33 cellular contexts compared by ENCODE assay signal in genomic region chr1:157862114-157863070, GRCh38. TPM values are rescaled to one million over a fixed set of nuclear protein-coding genes. Genes with fewer than 3 reads are reported as not detected.
DNase-seq lines count a peak whose midpoint lies in the region; ATAC-seq, FAIRE-seq and TF ChIP-seq lines count a peak whose summit lies in the region.
"Had no signal": no experiment of that assay in that cellular context is flagged by ENCODE, and none has a peak within 500 bp of the region (broad histone marks: within the 10 kb centered on the region; RNA-seq: fewer than 3 reads in every experiment).

No MANE protein-coding gene starts in this region.

- no peaks in the 10 kb centered on the region for H3K27me3 Mint-ChIP-seq in stimulated activated memory B cell treated with anti-CD40 and anti-IgM and Interleukin-4, amounts not matched to agents 10 μg/mL and 1 μg/mL and 100 μg/mL, for 72 hours
- H3K27me3 Mint-ChIP-seq in type B pancreatic cell, result peaks cover 11% of the 10 kb centered on the region

- TF ChIP-seq POLR2A in erythroblast (IDR thresholded peaks at IDR 0.05; ENCODE audit: low read length), result no peak

- H3K4me3 ChIP-seq in OCI-LY3 (ENCODE audit: low read length), result no peak overlapping the region
- H3K4me3 ChIP-seq in bronchial epithelial cell (ENCODE audit: low read depth, low read length), result no peak overlapping the region
- H3K4me3 ChIP-seq: dorsolateral prefrontal cortex, MG63, tibial artery had no signal

- no peaks in the 10 kb centered on the region for H3K9me3 ChIP-seq in OCI-LY3 (ENCODE audit: insufficient read depth, low read length)
- H3K9me3 ChIP-seq: MG63, tibial artery had no signal

- FAIRE-seq in bronchial epithelial cell (lab: Jason Lieb, UNC), result peak; percentile 99
- FAIRE-seq: G401.6, islet of Langerhans, small intestine had no signal

- no peaks in the 10 kb centered on the region for H3K9me3 Mint-ChIP-seq in stimulated activated memory B cell treated with anti-CD40 and anti-IgM and Interleukin-4, amounts not matched to agents 10 μg/mL and 1 μg/mL and 100 μg/mL, for 72 hours
- H3K9me3 Mint-ChIP-seq in type B pancreatic cell, result no peaks in the 10 kb centered on the region
- H3K9me3 Mint-ChIP-seq: CD4-positive, alpha-beta memory T cell; H9; mesothelial cell of epicardium had no signal

- peak; percentile 45 for ATAC-seq in stimulated activated memory B cell treated with anti-CD40 and anti-IgM and Interleukin-4, amounts not matched to agents 10 μg/mL and 1 μg/mL and 100 μg/mL, for 72 hours
- no peak for ATAC-seq in GM19455 (IDR thresholded peaks at IDR 0.05; ENCODE audit: unreplicated experiment)
- ATAC-seq: activated CD4-positive, alpha-beta T cell treated with anti-CD3 and anti-CD28 coated beads for 36 hours; left ventricle myocardium superior; naive thymus-derived CD4-positive, alpha-beta T cell; SK-N-SH treated with all-trans-retinoic acid at 6 μM for 48 hours had no signal

- H3K36me3 ChIP-seq in OCI-LY3 (replicated peaks; ENCODE audit: low read depth, low read length), result no peaks in the 10 kb centered on the region
- H3K36me3 ChIP-seq in bronchial epithelial cell (ENCODE audit: control insufficient read depth, insufficient read depth, low read length), result no peaks in the 10 kb centered on the region
- H3K36me3 ChIP-seq: MG63, tibial artery had no signal

- H3K79me2 ChIP-seq in OCI-LY3 (ENCODE audit: low read length), result no peaks in the 10 kb centered on the region

- H3K4me1 Mint-ChIP-seq in stimulated activated memory B cell treated with anti-CD40 and anti-IgM and Interleukin-4, amounts not matched to agents 10 μg/mL and 1 μg/mL and 100 μg/mL, for 72 hours, result peaks cover 19% of the 10 kb centered on the region
- H3K4me1 Mint-ChIP-seq in type B pancreatic cell (ENCODE audit: unreplicated experiment), result no peaks in the 10 kb centered on the region
- H3K4me1 Mint-ChIP-seq: activated CD4-positive, alpha-beta T cell treated with anti-CD3 and anti-CD28 coated beads for 36 hours; CD4-positive, alpha-beta memory T cell; H9; mesothelial cell of epicardium had no signal

- H3K27ac ChIP-seq in OCI-LY3 (ENCODE audit: low read length), result no peak overlapping the region
- H3K27ac ChIP-seq: dorsolateral prefrontal cortex, tibial artery had no signal

- H3K27ac Mint-ChIP-seq in stimulated activated memory B cell treated with anti-CD40 and anti-IgM and Interleukin-4, amounts not matched to agents 10 μg/mL and 1 μg/mL and 100 μg/mL, for 72 hours, result no peak overlapping the region
- H3K27ac Mint-ChIP-seq in type B pancreatic cell, result no peak overlapping the region
- H3K27ac Mint-ChIP-seq: activated CD4-positive, alpha-beta T cell treated with anti-CD3 and anti-CD28 coated beads for 36 hours; CD4-positive, alpha-beta memory T cell; H9; mesothelial cell of epicardium; naive thymus-derived CD4-positive, alpha-beta T cell had no signal

- H3K27me3 ChIP-seq in OCI-LY3 (ENCODE audit: low read depth, low read length), result peaks cover 38% of the 10 kb centered on the region
- H3K27me3 ChIP-seq in bronchial epithelial cell (ENCODE audit: control insufficient read depth, insufficient read depth, low read length), result no peaks in the 10 kb centered on the region
- H3K27me3 ChIP-seq: tibial artery had no signal

- TF ChIP-seq CTCF in OCI-LY3 (IDR thresholded peaks at IDR 0.05; ENCODE audit: low read depth, low read length) (peak; percentile 49), bronchial epithelial cell (IDR thresholded peaks at IDR 0.05; ENCODE audit: insufficient read depth, low read length, severe bottlenecking) (no peak), type B pancreatic cell (conservative IDR thresholded peaks at IDR 0.05) (no peak)

- no peak overlapping the region for H3K9ac ChIP-seq in OCI-LY3 (ENCODE audit: low read length)

- DNase-seq in NOMO-1 treated with DMSO at 0.1 percent for 48 hours (lab: John Stamatoyannopoulos, UW; ENCODE audit: unreplicated experiment), result peak; percentile 22
- DNase-seq in NOMO-1 treated with dmso at 0.1 percent for 144 hours (lab: John Stamatoyannopoulos, UW; ENCODE audit: unreplicated experiment), result no peak
- DNase-seq in bronchial epithelial cell (ENCODE audit: low read depth), result peak; percentile 91
- DNase-seq in type B pancreatic cell (ENCODE audit: extremely low spot score, unreplicated experiment), result no peak
- DNase-seq in erythroblast (lab: John Stamatoyannopoulos, UW), result no peak
- DNase-seq: activated CD4-positive, alpha-beta T cell treated with anti-CD3 and anti-CD28 coated beads for 36 hours; activated effector memory CD4-positive, alpha-beta T cell treated with anti-CD3 and anti-CD28 coated beads, Interleukin-2, amount 50 U/mL, for 16 hours; activated T-cell treated with anti-CD3 and anti-CD28 coated beads, Interleukin-2, amount 50 U/mL, for 1 hour; CD4-positive, alpha-beta memory T cell; cerebellar nuclear complex; DMS 273 treated with DMSO at 0.1 percent for 48 hours; dorsolateral prefrontal cortex; glutamatergic neuron; H9; IMR-90; left ventricle myocardium superior; MG63; naive thymus-derived CD4-positive, alpha-beta T cell; NCI-H2171; NCI-H510A; small intestine; stimulated activated CD8-positive, alpha-beta memory T cell treated with anti-CD3 and anti-CD28 coated beads, Interleukin-4, amount 100 ng/mL, for 48 hours; tibial artery had no signal

- no peak overlapping the region for H3K4me2 ChIP-seq in OCI-LY3 (ENCODE audit: low read length)

- no peaks in the 10 kb centered on the region for H3K36me3 Mint-ChIP-seq in stimulated activated memory B cell treated with anti-CD40 and anti-IgM and Interleukin-4, amounts not matched to agents 10 μg/mL and 1 μg/mL and 100 μg/mL, for 72 hours
- no peaks in the 10 kb centered on the region for H3K36me3 Mint-ChIP-seq in type B pancreatic cell
- H3K36me3 Mint-ChIP-seq: CD4-positive, alpha-beta memory T cell; mesothelial cell of epicardium; naive thymus-derived CD4-positive, alpha-beta T cell had no signal

- H2AFZ ChIP-seq in OCI-LY3 (ENCODE audit: low read depth, low read length), result no peak overlapping the region

- H3K4me3 Mint-ChIP-seq in stimulated activated memory B cell treated with anti-CD40 and anti-IgM and Interleukin-4, amounts not matched to agents 10 μg/mL and 1 μg/mL and 100 μg/mL, for 72 hours, result no peak overlapping the region
- no peak overlapping the region for H3K4me3 Mint-ChIP-seq in type B pancreatic cell
- H3K4me3 Mint-ChIP-seq: activated CD4-positive, alpha-beta T cell treated with anti-CD3 and anti-CD28 coated beads for 36 hours; CD4-positive, alpha-beta memory T cell; H9; mesothelial cell of epicardium; naive thymus-derived CD4-positive, alpha-beta T cell had no signal

- no peaks in the 10 kb centered on the region for H3K4me1 ChIP-seq in OCI-LY3 (ENCODE audit: low read length)
- H3K4me1 ChIP-seq: tibial artery had no signal

- H4K20me1 ChIP-seq in OCI-LY3 (ENCODE audit: insufficient read depth, low read length), result no peaks in the 10 kb centered on the region

RNA-seq across cellular contexts. Expression of gene CD5L, which starts 20.8 kb away (rescaled TPM):
- not detected in 2 replicates for total RNA-seq in bronchial epithelial cell
- total RNA-seq in type B pancreatic cell (ENCODE audit: low replicate concordance), result not detected in 2 replicates
- total RNA-seq: A172; activated CD4-positive, alpha-beta T cell treated with anti-CD3 and anti-CD28 coated beads for 36 hours; activated CD8-positive, alpha-beta memory T cell treated with anti-CD3 and anti-CD28 coated beads for 36 hours; CD4-positive, alpha-beta memory T cell; H9; IMR-90; mesothelial cell of epicardium; naive thymus-derived CD4-positive, alpha-beta T cell; T-helper 2 cell treated with Interferon-gamma antibody and Interleukin-4, amounts not matched to agents 100 ng/mL and 5 ng/mL, for 36 hours had no signal

RNA-seq across cellular contexts. Expression of gene FCRL1, which starts 42.5 kb away (rescaled TPM):
- not detected in 2 replicates for total RNA-seq in bronchial epithelial cell
- not detected in 2 replicates for total RNA-seq in type B pancreatic cell (ENCODE audit: low replicate concordance)
- total RNA-seq: A172; activated CD4-positive, alpha-beta T cell treated with anti-CD3 and anti-CD28 coated beads for 36 hours; activated CD8-positive, alpha-beta memory T cell treated with anti-CD3 and anti-CD28 coated beads for 36 hours; CD4-positive, alpha-beta memory T cell; H9; IMR-90; left ventricle myocardium superior; mesothelial cell of epicardium had no signal

Comparison
In these comparisons a context has a peak if more than half of its experiments do, and no peak if none do; other contexts are left out.
1. DNase-seq: peak in NOMO-1 treated with DMSO at 0.1 percent for 48 hours (single experiment) and bronchial epithelial cell (single experiment); none in NOMO-1 treated with dmso at 0.1 percent for 144 hours (single experiment), type B pancreatic cell (single experiment) and erythroblast (0 of 2).